ENCODE assay signal across 8 cellular contexts in the genomic region with DNA sequence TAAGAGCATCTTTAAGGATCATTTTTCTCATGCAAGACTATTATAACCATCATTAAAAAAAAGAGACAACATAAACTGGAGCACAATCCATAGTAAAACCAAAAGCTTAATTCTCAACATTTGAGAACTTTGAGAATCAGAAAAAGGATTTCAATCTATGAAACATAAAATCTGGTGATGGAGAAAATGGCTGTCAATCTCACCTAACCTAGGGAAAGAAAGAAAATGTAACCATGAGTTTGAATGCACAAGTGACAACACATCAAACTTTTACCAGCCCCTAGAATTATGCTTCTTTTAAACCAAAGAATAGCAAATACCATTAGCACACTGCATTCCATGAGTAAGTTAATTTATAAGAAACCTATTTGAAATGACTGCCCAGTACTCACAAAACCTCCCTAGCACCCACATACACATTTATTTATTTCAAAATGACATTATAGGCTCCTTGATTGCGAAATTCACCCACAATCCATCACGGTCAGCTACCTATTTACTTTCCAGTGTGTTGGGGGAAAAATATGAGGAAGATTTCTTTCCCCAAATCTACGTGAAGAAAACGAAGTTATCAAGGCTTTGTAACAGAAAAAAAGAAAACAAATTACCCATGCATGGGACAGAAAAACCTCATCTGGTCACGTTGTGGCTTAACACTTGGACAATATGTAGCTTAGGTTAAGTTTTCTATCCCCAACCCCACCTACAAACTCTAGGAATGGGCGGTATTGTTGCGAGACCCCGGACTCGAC. TPM values are rescaled to one million over a fixed set of nuclear protein-coding genes. Genes with fewer than 3 reads are reported as not detected.
A peak's percentile ranks its signal among the peaks of the same experiment; 100 is the strongest.
DNase-seq lines count a peak whose midpoint lies in the region; ATAC-seq and TF ChIP-seq lines count a peak whose summit lies in the region.

No MANE protein-coding gene starts in this region.

- H3K4me2 ChIP-seq in mesendoderm (ENCODE audit: low read length) = peak overlapping the region; percentile 76

- no peaks in the 10 kb centered on the region for H3K9me3 Mint-ChIP-seq in MCF 10A (ENCODE audit: unreplicated experiment)

- H3K9ac ChIP-seq in mesendoderm (ENCODE audit: low read length) = peak overlapping the region; percentile 90

- POLR2A ChIA-PET in MCF 10A (lab: Yijun Ruan, JAX) = interaction anchor here (0.6 to 4.2 kb wide), 23 partner anchors 10 to 881 kb away, joined by 3 to 33 read pairs (median 4); no protein-coding TSS in a partner anchor

- peak overlapping the region; percentile 99 for H3K27ac Mint-ChIP-seq in MCF 10A (ENCODE audit: low read depth, unreplicated experiment)

- no peak overlapping the region for H4K5ac ChIP-seq in mesendoderm (ENCODE audit: low read length)

- H3K27me3 ChIP-seq in mesendoderm (ENCODE audit: insufficient read depth, low read length, poor library complexity) = no peaks in the 10 kb centered on the region

- H4K8ac ChIP-seq in mesendoderm (ENCODE audit: low read depth, low read length) = no peak overlapping the region

- no peak overlapping the region for H3K18ac ChIP-seq in mesendoderm (ENCODE audit: low read length)

- peaks cover 31% of the 10 kb centered on the region for H3K79me2 ChIP-seq in mesendoderm (ENCODE audit: control insufficient read depth, insufficient read depth, low read length)

- ATAC-seq in GM18511 (IDR thresholded peaks at IDR 0.05; ENCODE audit: unreplicated experiment) = no peak
- ATAC-seq in HG03565 (IDR thresholded peaks at IDR 0.05; ENCODE audit: unreplicated experiment) = no peak

- no peaks in the 10 kb centered on the region for H3K79me1 ChIP-seq in mesendoderm (ENCODE audit: low read length)

- intact Hi-C loops in MCF 10A (cut with micrococcal nuclease) = loop anchor here (5.0 to 10.0 kb wide), 2 partner anchors 202 to 514 kb away; a partner anchor contains a TSS

- peaks cover 10% of the 10 kb centered on the region for H3K4me1 ChIP-seq in mesendoderm (ENCODE audit: control insufficient read depth, low read depth, low read length)

- TF ChIP-seq CTCF in MCF 10A (IDR thresholded peaks at IDR 0.05; ENCODE audit: unreplicated experiment) = no peak

- peak overlapping the region; percentile 100 for H3K4me3 Mint-ChIP-seq in MCF 10A (ENCODE audit: unreplicated experiment)

- no peak overlapping the region for H3K23ac ChIP-seq in mesendoderm (ENCODE audit: low read length)

- peak overlapping the region; percentile 1 for H3K4ac ChIP-seq in mesendoderm (ENCODE audit: low read depth, low read length)

- H3K4me3 ChIP-seq in mesendoderm (ENCODE audit: low read length) = peak overlapping the region; percentile 80

- peaks cover 42% of the 10 kb centered on the region for H3K4me1 Mint-ChIP-seq in MCF 10A (ENCODE audit: insufficient read depth, unreplicated experiment)

- H3K27ac ChIP-seq in mesendoderm (ENCODE audit: low read depth, low read length) = peak overlapping the region; percentile 50

- peak; percentile 26 for DNase-seq in EH (ENCODE audit: low read depth)
- DNase-seq in M059J (ENCODE audit: low read depth) = peak; percentile 47
- peak; percentile 71 for DNase-seq in MCF 10A (ENCODE audit: unreplicated experiment)
- no peak for DNase-seq in mesendoderm
- no peak for DNase-seq in cerebellar cortex (ENCODE audit: low spot score)
- no peak for DNase-seq in stimulated activated CD4-positive, alpha-beta T cell treated with anti-CD3 and anti-CD28 coated beads, Interleukin-12 subunit alpha, Interleukin-12 subunit beta, amount 100 ng/mL, for 4 hours

- H3K56ac ChIP-seq in mesendoderm (ENCODE audit: low read length) = peak overlapping the region; percentile 96

- no peak overlapping the region for H2AK5ac ChIP-seq in mesendoderm (ENCODE audit: low read length)

- CTCF ChIA-PET in MCF 10A (lab: Yijun Ruan, JAX) = interaction anchor here (0.6 to 0.9 kb wide), 3 partner anchors 23 to 523 kb away, joined by 3 to 4 read pairs (median 3); no protein-coding TSS in a partner anchor

- H3K36me3 ChIP-seq in mesendoderm (ENCODE audit: control insufficient read depth, insufficient read depth, low read length) = no peaks in the 10 kb centered on the region

- H2BK5ac ChIP-seq in mesendoderm (ENCODE audit: low read length) = no peak overlapping the region

- no peaks in the 10 kb centered on the region for H3K27me3 Mint-ChIP-seq in MCF 10A (ENCODE audit: insufficient read depth, unreplicated experiment)

- H2BK15ac ChIP-seq in mesendoderm (replicated peaks; ENCODE audit: low read depth) = no peak overlapping the region

- H2BK120ac ChIP-seq in mesendoderm (ENCODE audit: low read depth, low read length) = no peak overlapping the region

- BruUV-seq in MCF 10A (replicated peaks; lab: Mats Ljungman, UMichigan) = TSS peak; percentile 42

- WGBS in mesendoderm (ENCODE audit: extremely low coverage, insufficient coverage, low lambda C conversion rate) = no CpG with 5 or more reads among the region's 9 CpGs

- H3K36me3 Mint-ChIP-seq in MCF 10A (ENCODE audit: insufficient read depth, unreplicated experiment) = peaks cover 6% of the 10 kb centered on the region

RNA-seq across cellular contexts. Expression of a gene that starts 0.8 kb away (rescaled TPM):
- total RNA-seq in M059J (2014; rRNA removed; shearing (Covaris generic)) = 49.9 and 53.2 TPM in 2 replicates
- total RNA-seq in MCF 10A (2022) = 64.9 and 85.0 TPM in 2 replicates
- 35.2 TPM for polyA plus RNA-seq in mesendoderm (2013, experiment 1 of 2)
- 36.0 TPM for polyA plus RNA-seq in mesendoderm (2013, experiment 2 of 2)

Comparison
In these comparisons a context has a peak if more than half of its experiments do, and no peak if none do; other contexts are left out.
1. DNase-seq: peak in EH (single experiment), M059J (single experiment) and MCF 10A (single experiment); none in mesendoderm (single experiment), cerebellar cortex (single experiment) and stimulated activated CD4-positive, alpha-beta T cell treated with anti-CD3 and anti-CD28 coated beads, Interleukin-12 subunit alpha, Interleukin-12 subunit beta, amount 100 ng/mL, for 4 hours (single experiment).